ENCODE assay signal across 24 cellular contexts in the genomic region with DNA sequence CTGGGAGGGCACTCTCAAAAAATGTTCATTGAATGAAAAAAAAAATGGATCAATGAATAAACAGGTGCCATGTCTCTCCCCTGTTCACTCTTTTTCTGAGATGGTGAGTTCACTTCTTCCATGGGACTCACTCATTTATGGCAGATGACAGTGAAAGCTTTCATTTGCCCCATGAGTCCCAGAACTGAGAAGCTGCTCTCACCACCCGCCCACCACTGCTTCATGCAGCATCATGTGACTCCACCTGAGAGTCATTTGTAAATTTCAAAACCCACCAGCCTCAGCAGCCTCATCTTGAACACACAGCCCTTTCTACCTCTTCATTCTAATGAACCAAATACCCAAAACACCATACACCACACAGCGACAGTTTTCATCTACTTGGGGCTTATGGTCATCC.
DNase-seq lines count a peak whose midpoint lies in the region; ATAC-seq and TF ChIP-seq lines count a peak whose summit lies in the region.
"Had no signal": no experiment of that assay in that cellular context is flagged by ENCODE, and none has a peak within 500 bp of the region (broad histone marks: within the 10 kb centered on the region; RNA-seq: fewer than 3 reads in every experiment).

No MANE protein-coding gene starts in this region.

- no peaks in the 10 kb centered on the region for H3K27me3 ChIP-seq in Caco-2 (replicated peaks; ENCODE audit: control insufficient read depth, insufficient read depth, low read length)
- H3K27me3 ChIP-seq: Peyer's patch had no signal

- no TSS peak for BruUV-seq in Caco-2 (replicated peaks; lab: Mats Ljungman, UMichigan)

- intact Hi-C loops in Caco-2 (cut with micrococcal nuclease; ENCODE audit: unreplicated experiment), result loop anchor here (5.0 kb wide), 1 partner anchor 162 kb away; no protein-coding TSS in a partner anchor

- no peaks in the 10 kb centered on the region for H3K36me3 Mint-ChIP-seq in activated CD4-positive, alpha-beta T cell treated with anti-CD3 and anti-CD28 coated beads, Interleukin-2, amount 10 ng/mL, durations not matched to agents 7 days and 5 days (ENCODE audit: low read depth)
- H3K36me3 Mint-ChIP-seq in Caco-2 (ENCODE audit: insufficient read depth, unreplicated experiment) (peaks cover 77% of the 10 kb centered on the region), nephron progenitor cell (ENCODE audit: low read depth) (peaks cover 39% of the 10 kb centered on the region)
- H3K36me3 Mint-ChIP-seq: CD4-positive, CD25-positive, alpha-beta regulatory T cell had no signal

- no peak overlapping the region for H3K4me3 Mint-ChIP-seq in activated CD4-positive, alpha-beta T cell treated with anti-CD3 and anti-CD28 coated beads, Interleukin-2, amount 10 ng/mL, durations not matched to agents 7 days and 5 days
- H3K4me3 Mint-ChIP-seq in Caco-2 (ENCODE audit: unreplicated experiment) (no peak overlapping the region), nephron progenitor cell (no peak overlapping the region)
- H3K4me3 Mint-ChIP-seq: CD4-positive, CD25-positive, alpha-beta regulatory T cell; memory B cell had no signal

- H3K36me3 ChIP-seq in Caco-2 (ENCODE audit: control insufficient read depth, insufficient read depth, low read length), result peaks cover 6% of the 10 kb centered on the region; the same call in 1 of the 2 replicates
- H3K36me3 ChIP-seq: Peyer's patch had no signal

- H3K4me1 Mint-ChIP-seq in activated CD4-positive, alpha-beta T cell treated with anti-CD3 and anti-CD28 coated beads, Interleukin-2, amount 10 ng/mL, durations not matched to agents 7 days and 5 days, result no peaks in the 10 kb centered on the region
- H3K4me1 Mint-ChIP-seq in Caco-2 (ENCODE audit: low read depth, unreplicated experiment) (no peaks in the 10 kb centered on the region), nephron progenitor cell (peaks cover 14% of the 10 kb centered on the region)
- H3K4me1 Mint-ChIP-seq: CD4-positive, CD25-positive, alpha-beta regulatory T cell had no signal

- CTCF ChIA-PET in activated CD4-positive, alpha-beta T cell treated with anti-CD3 and anti-CD28 coated beads, Interleukin-2, amount 10 ng/mL, durations not matched to agents 7 days and 5 days (lab: Charles Lee), result no interaction called here
- CTCF ChIA-PET in Caco-2 (lab: Charles Lee), result no interaction called here

- POLR2A ChIA-PET in activated CD4-positive, alpha-beta T cell treated with anti-CD3 and anti-CD28 coated beads, Interleukin-2, amount 10 ng/mL, durations not matched to agents 7 days and 5 days (lab: Charles Lee), result interaction anchor here (0.5 kb wide), 1 partner anchor 445 kb away, joined by 3 read pairs; no protein-coding TSS in a partner anchor
- POLR2A ChIA-PET in Caco-2 (lab: Charles Lee), result no interaction called here

- H3K27ac Mint-ChIP-seq in activated CD4-positive, alpha-beta T cell treated with anti-CD3 and anti-CD28 coated beads, Interleukin-2, amount 10 ng/mL, durations not matched to agents 7 days and 5 days, result no peak overlapping the region
- H3K27ac Mint-ChIP-seq in Caco-2 (ENCODE audit: unreplicated experiment), result peak overlapping the region; percentile 6
- H3K27ac Mint-ChIP-seq in nephron progenitor cell, result peak overlapping the region; percentile 37
- H3K27ac Mint-ChIP-seq: CD4-positive, CD25-positive, alpha-beta regulatory T cell; memory B cell had no signal

- H3K4me3 ChIP-seq in Caco-2 (ENCODE audit: low read depth, low read length), result no peak overlapping the region
- H3K4me3 ChIP-seq: GM23248, Peyer's patch had no signal

- H3K4me1 ChIP-seq in Caco-2, result no peaks in the 10 kb centered on the region
- H3K4me1 ChIP-seq: Peyer's patch had no signal

- DNase-seq in activated CD4-positive, alpha-beta T cell treated with anti-CD3 and anti-CD28 coated beads for 48 hours, result peak; percentile 49
- DNase-seq in activated CD4-positive, alpha-beta T cell treated with anti-CD3 and anti-CD28 coated beads, Interleukin-2, amount 10 ng/mL, durations not matched to agents 7 days and 5 days, result no peak
- DNase-seq in Caco-2, result no peak
- DNase-seq in nephron progenitor cell, result no peak
- no peak for DNase-seq in NCI-H146 treated with DMSO at 0.1 percent for 48 hours (lab: John Stamatoyannopoulos, UW; ENCODE audit: unreplicated experiment)
- DNase-seq in omental fat pad (ENCODE audit: low spot score), result no peak
- DNase-seq: 8988T; activated CD4-positive, alpha-beta T cell treated with anti-CD3 and anti-CD28 coated beads, Interleukin-2, amount 50 U/mL, for 48 hours; activated naive CD4-positive, alpha-beta T cell treated with anti-CD3 and anti-CD28 coated beads, Interleukin-2, amount 50 U/mL, for 16 hours; CD4-positive, CD25-positive, alpha-beta regulatory T cell; cerebellar nuclear complex; GM23248; left colon; NCI-H1694; NCI-H2171 treated with DMSO at 0.1 percent for 48 hours; NCI-H526 treated with DMSO at 0.1 percent for 48 hours; Peyer's patch; SIG-M5; substantia nigra; SW 1271; T1000 had no signal

- no peaks in the 10 kb centered on the region for H3K9me3 Mint-ChIP-seq in activated CD4-positive, alpha-beta T cell treated with anti-CD3 and anti-CD28 coated beads, Interleukin-2, amount 10 ng/mL, durations not matched to agents 7 days and 5 days
- H3K9me3 Mint-ChIP-seq in Caco-2 (ENCODE audit: unreplicated experiment) (no peaks in the 10 kb centered on the region), nephron progenitor cell (no peaks in the 10 kb centered on the region)
- H3K9me3 Mint-ChIP-seq: CD4-positive, CD25-positive, alpha-beta regulatory T cell; memory B cell had no signal

- TF ChIP-seq CTCF in Caco-2 (IDR thresholded peaks at IDR 0.05; ENCODE audit: insufficient read depth in 1 of 2, low read depth in 1 of 2, low read length in 1 of 2, severe bottlenecking in 1 of 2, unreplicated experiment in 1 of 2), result no peak
- TF ChIP-seq CTCF in nephron progenitor cell (IDR thresholded peaks at IDR 0.05), result no peak
- no peak for TF ChIP-seq CTCF in omental fat pad (IDR thresholded peaks at IDR 0.05)

- H3K9me3 ChIP-seq in Caco-2, result no peaks in the 10 kb centered on the region
- H3K9me3 ChIP-seq: Peyer's patch had no signal

- ATAC-seq in HG03432 (IDR thresholded peaks at IDR 0.05; ENCODE audit: unreplicated experiment) (peak; percentile 39), GM18520 (IDR thresholded peaks at IDR 0.05; ENCODE audit: unreplicated experiment) (no peak), omental fat pad (ENCODE audit: low FRiP score) (no peak)
- ATAC-seq: left colon had no signal

- H3K27me3 Mint-ChIP-seq in activated CD4-positive, alpha-beta T cell treated with anti-CD3 and anti-CD28 coated beads, Interleukin-2, amount 10 ng/mL, durations not matched to agents 7 days and 5 days, result no peaks in the 10 kb centered on the region
- no peaks in the 10 kb centered on the region for H3K27me3 Mint-ChIP-seq in Caco-2 (ENCODE audit: insufficient read depth, unreplicated experiment)
- H3K27me3 Mint-ChIP-seq in nephron progenitor cell (ENCODE audit: low read depth, poor library complexity), result no peaks in the 10 kb centered on the region
- H3K27me3 Mint-ChIP-seq: memory B cell had no signal
